In the genomic region with DNA sequence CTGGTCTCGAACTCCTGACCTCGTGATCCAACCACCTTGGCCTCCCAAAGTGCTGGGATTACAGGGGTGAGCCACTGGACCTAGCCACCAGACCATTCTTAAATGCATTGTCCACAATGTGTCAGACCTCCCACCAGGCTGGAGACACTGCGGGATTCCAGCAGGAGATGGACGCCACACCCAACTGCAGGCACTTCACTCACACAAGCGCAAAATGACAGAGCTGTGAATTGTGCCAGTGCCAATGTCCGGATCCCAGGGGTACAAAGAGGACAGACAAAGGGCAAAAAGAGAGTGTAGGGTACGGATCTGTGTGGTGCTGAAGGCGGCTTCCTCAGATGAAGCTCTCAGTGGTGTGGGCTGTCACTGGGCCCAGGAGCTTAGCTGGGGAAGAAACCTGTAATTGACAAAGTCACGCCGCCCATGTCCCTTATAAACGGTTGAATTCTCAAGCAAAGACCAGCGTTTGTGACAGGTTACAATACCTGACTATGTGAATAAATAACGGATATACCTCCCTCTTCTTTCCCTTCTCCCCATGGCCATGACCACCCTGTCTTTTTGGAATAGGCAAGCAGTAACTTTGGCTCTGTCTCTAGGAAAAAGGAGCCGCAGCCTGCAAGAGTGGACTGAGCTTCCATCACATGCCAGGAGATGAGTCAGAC, we compare ENCODE assay signal across 1 cellular context.
TF ChIP-seq lines count a peak whose summit lies in the region.

No MANE protein-coding gene starts in this region.

TF ChIP-seq in K562, 482 proteins besides CTCF, POLR2A, EP300 and RAD21 (continued from another document):
- TF ChIP-seq, protein P1, sequence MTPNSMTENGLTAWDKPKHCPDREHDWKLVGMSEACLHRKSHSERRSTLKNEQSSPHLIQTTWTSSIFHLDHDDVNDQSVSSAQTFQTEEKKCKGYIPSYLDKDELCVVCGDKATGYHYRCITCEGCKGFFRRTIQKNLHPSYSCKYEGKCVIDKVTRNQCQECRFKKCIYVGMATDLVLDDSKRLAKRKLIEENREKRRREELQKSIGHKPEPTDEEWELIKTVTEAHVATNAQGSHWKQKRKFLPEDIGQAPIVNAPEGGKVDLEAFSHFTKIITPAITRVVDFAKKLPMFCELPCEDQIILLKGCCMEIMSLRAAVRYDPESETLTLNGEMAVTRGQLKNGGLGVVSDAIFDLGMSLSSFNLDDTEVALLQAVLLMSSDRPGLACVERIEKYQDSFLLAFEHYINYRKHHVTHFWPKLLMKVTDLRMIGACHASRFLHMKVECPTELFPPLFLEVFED (CRISPR knock-in tag; conservative IDR thresholded peaks at IDR 0.05), result no peak
- TF ChIP-seq, protein P2, sequence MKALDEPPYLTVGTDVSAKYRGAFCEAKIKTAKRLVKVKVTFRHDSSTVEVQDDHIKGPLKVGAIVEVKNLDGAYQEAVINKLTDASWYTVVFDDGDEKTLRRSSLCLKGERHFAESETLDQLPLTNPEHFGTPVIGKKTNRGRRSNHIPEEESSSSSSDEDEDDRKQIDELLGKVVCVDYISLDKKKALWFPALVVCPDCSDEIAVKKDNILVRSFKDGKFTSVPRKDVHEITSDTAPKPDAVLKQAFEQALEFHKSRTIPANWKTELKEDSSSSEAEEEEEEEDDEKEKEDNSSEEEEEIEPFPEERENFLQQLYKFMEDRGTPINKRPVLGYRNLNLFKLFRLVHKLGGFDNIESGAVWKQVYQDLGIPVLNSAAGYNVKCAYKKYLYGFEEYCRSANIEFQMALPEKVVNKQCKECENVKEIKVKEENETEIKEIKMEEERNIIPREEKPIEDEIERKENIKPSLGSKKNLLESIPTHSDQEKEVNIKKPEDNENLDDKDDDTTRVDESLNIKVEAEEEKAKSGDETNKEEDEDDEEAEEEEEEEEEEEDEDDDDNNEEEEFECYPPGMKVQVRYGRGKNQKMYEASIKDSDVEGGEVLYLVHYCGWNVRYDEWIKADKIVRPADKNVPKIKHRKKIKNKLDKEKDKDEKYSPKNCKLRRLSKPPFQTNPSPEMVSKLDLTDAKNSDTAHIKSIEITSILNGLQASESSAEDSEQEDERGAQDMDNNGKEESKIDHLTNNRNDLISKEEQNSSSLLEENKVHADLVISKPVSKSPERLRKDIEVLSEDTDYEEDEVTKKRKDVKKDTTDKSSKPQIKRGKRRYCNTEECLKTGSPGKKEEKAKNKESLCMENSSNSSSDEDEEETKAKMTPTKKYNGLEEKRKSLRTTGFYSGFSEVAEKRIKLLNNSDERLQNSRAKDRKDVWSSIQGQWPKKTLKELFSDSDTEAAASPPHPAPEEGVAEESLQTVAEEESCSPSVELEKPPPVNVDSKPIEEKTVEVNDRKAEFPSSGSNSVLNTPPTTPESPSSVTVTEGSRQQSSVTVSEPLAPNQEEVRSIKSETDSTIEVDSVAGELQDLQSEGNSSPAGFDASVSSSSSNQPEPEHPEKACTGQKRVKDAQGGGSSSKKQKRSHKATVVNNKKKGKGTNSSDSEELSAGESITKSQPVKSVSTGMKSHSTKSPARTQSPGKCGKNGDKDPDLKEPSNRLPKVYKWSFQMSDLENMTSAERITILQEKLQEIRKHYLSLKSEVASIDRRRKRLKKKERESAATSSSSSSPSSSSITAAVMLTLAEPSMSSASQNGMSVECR (CRISPR knock-in tag; IDR thresholded peaks at IDR 0.05), result no peak
- TF ChIP-seq SUPT5H (IDR thresholded peaks at IDR 0.05), result no peak
- TF ChIP-seq, protein P3, sequence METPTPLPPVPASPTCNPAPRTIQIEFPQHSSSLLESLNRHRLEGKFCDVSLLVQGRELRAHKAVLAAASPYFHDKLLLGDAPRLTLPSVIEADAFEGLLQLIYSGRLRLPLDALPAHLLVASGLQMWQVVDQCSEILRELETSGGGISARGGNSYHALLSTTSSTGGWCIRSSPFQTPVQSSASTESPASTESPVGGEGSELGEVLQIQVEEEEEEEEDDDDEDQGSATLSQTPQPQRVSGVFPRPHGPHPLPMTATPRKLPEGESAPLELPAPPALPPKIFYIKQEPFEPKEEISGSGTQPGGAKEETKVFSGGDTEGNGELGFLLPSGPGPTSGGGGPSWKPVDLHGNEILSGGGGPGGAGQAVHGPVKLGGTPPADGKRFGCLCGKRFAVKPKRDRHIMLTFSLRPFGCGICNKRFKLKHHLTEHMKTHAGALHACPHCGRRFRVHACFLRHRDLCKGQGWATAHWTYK (CRISPR knock-in tag; IDR thresholded peaks at IDR 0.05), result no peak
- peak; percentile 84; the same call in 1 of the 2 replicates for TF ChIP-seq JUN (IDR thresholded peaks at IDR 0.05; ENCODE audit: borderline replicate concordance, low read depth, low read length)
- no peak for TF ChIP-seq JUN (CRISPR knock-in tag; IDR thresholded peaks at IDR 0.05; ENCODE audit: borderline replicate concordance)
- TF ChIP-seq FOSL1 (tag; conservative IDR thresholded peaks at IDR 0.05), result peak; percentile 89; the same call in 1 of the 2 replicates
- no peak for TF ChIP-seq ZNF23 (CRISPR knock-in tag; IDR thresholded peaks at IDR 0.05)
- TF ChIP-seq NONO (IDR thresholded peaks at IDR 0.05; ENCODE audit: low read depth in 2 of 2, low read length in 1 of 2), result no peak
- TF ChIP-seq SOX6 (IDR thresholded peaks at IDR 0.05), result no peak
- TF ChIP-seq EP400 (IDR thresholded peaks at IDR 0.05), result no peak
- TF ChIP-seq SNIP1 (IDR thresholded peaks at IDR 0.05; ENCODE audit: low read depth), result no peak
- TF ChIP-seq SIN3A (IDR thresholded peaks at IDR 0.05; ENCODE audit: borderline replicate concordance in 2 of 2, control insufficient read depth in 1 of 2, low read depth in 2 of 2, low read length in 2 of 2), result no peak
- no peak for TF ChIP-seq BMI1 (IDR thresholded peaks at IDR 0.05; ENCODE audit: low read length)
- no peak for TF ChIP-seq SRSF7 (optimal IDR thresholded peaks at IDR 0.05; ENCODE audit: low read depth, low read length)
- no peak for TF ChIP-seq PTBP1 (IDR thresholded peaks at IDR 0.05; ENCODE audit: low read depth, low read length)
- no peak for TF ChIP-seq HOXB6 (CRISPR knock-in tag; IDR thresholded peaks at IDR 0.05; ENCODE audit: borderline replicate concordance)
